Comparison of ENCODE assay signal across 9 cellular contexts in the genomic region with DNA sequence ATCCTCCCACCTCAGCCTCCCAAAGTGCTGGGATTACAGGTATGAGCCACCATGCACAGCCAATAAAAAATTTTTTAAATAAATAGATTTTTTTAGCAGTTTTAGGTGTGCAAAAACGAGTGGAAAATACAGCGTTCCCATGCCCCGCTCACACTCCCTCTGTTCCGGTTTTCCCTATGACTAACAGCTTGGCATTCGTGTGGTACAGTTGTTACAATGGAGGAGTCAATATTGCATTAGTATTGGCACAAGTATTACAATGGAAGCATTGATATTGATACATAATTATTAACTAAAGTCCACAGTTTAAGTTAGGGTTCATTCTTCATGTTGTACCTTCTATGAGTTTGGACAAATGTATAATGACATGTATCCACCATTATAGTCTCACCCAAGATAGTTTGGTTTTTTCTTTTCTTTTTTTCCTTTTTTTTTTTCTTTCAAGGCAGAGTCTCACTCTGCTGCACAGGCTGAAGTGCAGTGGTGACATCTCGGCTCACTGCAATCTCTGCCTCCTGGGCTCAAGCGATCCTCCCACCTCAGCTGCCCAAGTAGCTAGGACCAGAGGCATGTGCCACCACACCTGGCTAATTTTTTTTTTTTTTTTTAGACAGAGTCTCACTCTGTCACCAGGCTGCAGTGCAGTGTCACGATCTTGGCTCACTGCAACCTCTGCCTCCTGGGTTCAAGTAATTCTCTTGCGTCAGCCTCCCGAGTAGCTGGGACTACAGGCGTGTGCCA.
"Had no signal": no experiment of that assay in that cellular context is flagged by ENCODE, and none has a peak within 500 bp of the region (broad histone marks: within the 10 kb centered on the region; RNA-seq: fewer than 3 reads in every experiment).

No MANE protein-coding gene starts in this region.

- H3K36me3 ChIP-seq: left lung, tibial nerve had no signal

- H3K4me3 Mint-ChIP-seq: activated naive CD8-positive, alpha-beta T cell treated with anti-CD3 and anti-CD28 coated beads for 36 hours; immature natural killer cell; nephron progenitor cell had no signal

- H3K27ac ChIP-seq: tibial nerve had no signal

- H3K9me3 Mint-ChIP-seq: activated naive CD8-positive, alpha-beta T cell treated with anti-CD3 and anti-CD28 coated beads for 36 hours; immature natural killer cell; nephron progenitor cell had no signal

- H3K27ac Mint-ChIP-seq: activated naive CD8-positive, alpha-beta T cell treated with anti-CD3 and anti-CD28 coated beads for 36 hours; immature natural killer cell; nephron progenitor cell had no signal

- DNase-seq: activated CD4-positive, alpha-beta T cell treated with anti-CD3 and anti-CD28 coated beads, Interleukin-2, amount 50 U/mL, for 1 hour; activated naive CD8-positive, alpha-beta T cell treated with anti-CD3 and anti-CD28 coated beads for 36 hours; immature natural killer cell; left lung; mesenchymal stem cell; nephron progenitor cell; T-helper 1 cell had no signal

- H3K9me3 ChIP-seq: left lung, tibial nerve had no signal

- ATAC-seq: esophagus mucosa, left lung had no signal

- H3K36me3 Mint-ChIP-seq: activated naive CD8-positive, alpha-beta T cell treated with anti-CD3 and anti-CD28 coated beads for 36 hours; immature natural killer cell had no signal

- H3K4me3 ChIP-seq: left lung, tibial nerve had no signal
